Comparison of ENCODE assay signal across 9 cellular contexts in genomic region chr1:77977989-77978292, GRCh38. TPM values are rescaled to one million over a fixed set of nuclear protein-coding genes. Genes with fewer than 3 reads are reported as not detected.
DNase-seq lines count a peak whose midpoint lies in the region; ATAC-seq and TF ChIP-seq lines count a peak whose summit lies in the region.
"Had no signal": no experiment of that assay in that cellular context is flagged by ENCODE, and none has a peak within 500 bp of the region (broad histone marks: within the 10 kb centered on the region; RNA-seq: fewer than 3 reads in every experiment).

No MANE protein-coding gene starts in this region.

- H3K4me1 Mint-ChIP-seq in immature natural killer cell, result peaks cover 7 to 43% of the 10 kb centered on the region in 2 donors

- no peaks in the 10 kb centered on the region for H3K9me3 ChIP-seq in mononuclear cell (ENCODE audit: low read depth, low read length)

- peak overlapping the region; percentile 98 for H3K27ac ChIP-seq in caudate nucleus (ENCODE audit: low read depth, low read length)

- H3K4me3 ChIP-seq in AG04449 (ENCODE audit: low read depth, low read length) (peak overlapping the region; percentile 95), mononuclear cell (ENCODE audit: low read length) (peak overlapping the region; percentile 99)

- ATAC-seq in HG02852 (IDR thresholded peaks at IDR 0.05; ENCODE audit: unreplicated experiment), result peak; percentile 0

- POLR2A ChIA-PET in AG04449 (lab: Yijun Ruan, JAX), result interaction anchor here (1.4 to 4.5 kb wide), 4 partner anchors 12 to 146 kb away, joined by 3 to 55 read pairs (median 5); partner anchors contain the start of gene DNAJB4

- TF ChIP-seq CTCF in AG04449 (IDR thresholded peaks at IDR 0.05; ENCODE audit: insufficient read depth, low read length, missing control alignments), result no peak

- H3K4me3 Mint-ChIP-seq in immature natural killer cell, result no peak overlapping the region
- H3K4me3 Mint-ChIP-seq: T-helper 2 cell treated with Interferon-gamma antibody and Interleukin-4, amounts not matched to agents 5 μg/mL and 100 μg/mL, for 36 hours had no signal

- no peaks in the 10 kb centered on the region for H3K27me3 ChIP-seq in mononuclear cell (ENCODE audit: insufficient read depth, low read length)

- H3K27ac Mint-ChIP-seq in immature natural killer cell, result no peak overlapping the region
- H3K27ac Mint-ChIP-seq: T-helper 2 cell treated with Interferon-gamma antibody and Interleukin-4, amounts not matched to agents 5 μg/mL and 100 μg/mL, for 36 hours had no signal

- peaks cover 41% of the 10 kb centered on the region for H3K4me1 ChIP-seq in mononuclear cell (ENCODE audit: insufficient read depth, low read length)

- CTCF ChIA-PET in AG04449 (lab: Yijun Ruan, JAX), result interaction anchor here (1.0 to 4.4 kb wide), 8 partner anchors 8 to 136 kb away, joined by 3 to 43 read pairs (median 4); no protein-coding TSS in a partner anchor

- H3K9me3 Mint-ChIP-seq in immature natural killer cell, result no peaks in the 10 kb centered on the region
- H3K9me3 Mint-ChIP-seq: T-helper 2 cell treated with Interferon-gamma antibody and Interleukin-4, amounts not matched to agents 5 μg/mL and 100 μg/mL, for 36 hours had no signal

- H3K36me3 Mint-ChIP-seq in immature natural killer cell, result peaks cover 4 to 10% (median 4%) of the 10 kb centered on the region in 3 donors

- DNase-seq in AG04449 (ENCODE audit: low read depth, low spot score) (no peak), caudate nucleus (lab: John Stamatoyannopoulos, UW) (no peak), immature natural killer cell (no peak), NCI-H446 (lab: John Stamatoyannopoulos, UW) (no peak), AG20443 (ENCODE audit: low spot score) (no peak), iPS-NIHi7 (ENCODE audit: extremely low spot score) (no peak)

- peaks cover 0 to 1% (median 0%) of the 10 kb centered on the region in 3 donors for H3K27me3 Mint-ChIP-seq in immature natural killer cell (ENCODE audit: low read depth in 3 of 3)

RNA-seq across cellular contexts. Expression of gene FUBP1, which starts 0.9 kb away (rescaled TPM):
- total RNA-seq in mononuclear cell, result 274 TPM
- polyA plus RNA-seq in immature natural killer cell, result 10 to 100 TPM; 22.5 to 65.6 (median 37.4) TPM

RNA-seq across cellular contexts. Expression of gene DNAJB4, which starts 26.8 kb away (rescaled TPM):
- 22.4 TPM for total RNA-seq in mononuclear cell
- polyA plus RNA-seq in immature natural killer cell, result 1 to 10 TPM; 3.9 to 9.0 (median 5.0) TPM
